13 cellular contexts compared by ENCODE assay signal in the genomic region with DNA sequence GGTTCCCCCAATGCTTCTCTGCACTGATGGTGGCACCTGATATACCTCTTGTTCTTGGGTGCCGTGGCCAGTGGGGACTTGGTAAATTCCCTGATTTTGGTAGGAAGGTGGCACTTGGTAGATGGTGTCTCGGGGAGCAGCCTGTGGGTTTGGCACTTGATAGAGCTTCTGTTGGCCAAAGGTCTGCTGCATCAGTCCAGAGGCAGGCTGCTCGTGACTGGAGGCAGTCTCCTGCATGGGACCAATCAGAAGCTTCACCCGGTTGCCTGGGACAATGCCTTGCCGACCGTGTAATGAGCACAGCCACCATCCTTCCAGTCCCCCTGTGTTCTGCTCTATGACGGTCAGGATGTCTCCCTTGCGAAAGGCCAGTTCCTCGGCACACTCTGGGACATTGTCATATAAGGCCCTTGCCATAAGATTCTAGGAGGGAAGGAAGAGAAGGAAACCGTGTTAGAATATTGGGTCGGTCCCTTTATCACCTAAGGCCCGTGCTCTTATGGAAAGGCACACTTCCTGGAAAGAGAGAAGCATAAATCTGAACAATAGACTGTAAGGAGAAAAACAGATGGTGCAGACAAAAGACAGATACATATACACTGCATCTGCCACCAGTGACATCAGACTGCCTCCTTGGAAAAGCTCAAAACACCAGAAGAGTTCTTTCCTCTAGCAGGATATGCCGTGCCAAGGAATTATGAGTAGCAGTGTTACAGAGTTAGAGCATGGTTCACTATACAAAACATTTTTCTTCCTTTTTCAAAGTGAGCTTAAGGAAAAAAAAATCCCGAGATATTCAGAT. TPM values are rescaled to one million over a fixed set of nuclear protein-coding genes. Genes with fewer than 3 reads are reported as not detected.
A peak's percentile ranks its signal among the peaks of the same experiment; 100 is the strongest.
DNase-seq lines count a peak whose midpoint lies in the region; TF ChIP-seq lines count a peak whose summit lies in the region.
"Had no signal": no experiment of that assay in that cellular context is flagged by ENCODE, and none has a peak within 500 bp of the region (broad histone marks: within the 10 kb centered on the region; RNA-seq: fewer than 3 reads in every experiment).

No MANE protein-coding gene starts in this region.

- intact Hi-C loops in posterior cingulate gyrus (cut with DNase I) = no loop called here

- H3K4me1 ChIP-seq in liver (ENCODE audit: control insufficient read depth in 4 of 4, insufficient read depth in 4 of 4, low read length in 3 of 4) (peaks cover 0 to 16% (median 4%) of the 10 kb centered on the region in 4 donors), subcutaneous abdominal adipose tissue (ENCODE audit: control insufficient read depth in 5 of 5, insufficient read depth in 5 of 5, low read length in 5 of 5) (peaks cover 24 to 98% (median 78%) of the 10 kb centered on the region in 5 donors)

- H3K27me3 ChIP-seq in liver (ENCODE audit: control insufficient read depth in 4 of 4, insufficient read depth in 4 of 4, low read length in 3 of 4) (no peaks in the 10 kb centered on the region), subcutaneous abdominal adipose tissue (ENCODE audit: control insufficient read depth in 5 of 5, insufficient read depth in 4 of 5, low read length in 5 of 5) (no peaks in the 10 kb centered on the region)

- H3K4me3 Mint-ChIP-seq in chondrocyte (ENCODE audit: unreplicated experiment) = no peak overlapping the region
- H3K4me3 Mint-ChIP-seq: activated naive CD4-positive, alpha-beta T cell treated with anti-CD3 and anti-CD28 coated beads, Interleukin-2, amount 50 U/mL, for 24 hours; CD4-positive, CD25-positive, alpha-beta regulatory T cell; naive B cell had no signal

- TF ChIP-seq CTCF in chondrocyte (IDR thresholded peaks at IDR 0.05) (no peak), liver (IDR thresholded peaks at IDR 0.05; ENCODE audit: low read depth, low read length, missing input control) (no peak)

- peak overlapping the region; percentile 68 for H3K27ac Mint-ChIP-seq in chondrocyte (ENCODE audit: unreplicated experiment)
- H3K27ac Mint-ChIP-seq: activated naive CD4-positive, alpha-beta T cell treated with anti-CD3 and anti-CD28 coated beads, Interleukin-2, amount 50 U/mL, for 24 hours had no signal

- peaks cover 6% of the 10 kb centered on the region for H3K36me3 Mint-ChIP-seq in chondrocyte (ENCODE audit: low read depth)

- no peaks in the 10 kb centered on the region for H3K27me3 Mint-ChIP-seq in chondrocyte (ENCODE audit: low read depth)
- H3K27me3 Mint-ChIP-seq: activated naive CD4-positive, alpha-beta T cell treated with anti-CD3 and anti-CD28 coated beads, Interleukin-2, amount 50 U/mL, for 24 hours; CD4-positive, CD25-positive, alpha-beta regulatory T cell; naive B cell had no signal

- H3K9me3 Mint-ChIP-seq in chondrocyte (ENCODE audit: low read depth) = no peaks in the 10 kb centered on the region
- H3K9me3 Mint-ChIP-seq: activated naive CD4-positive, alpha-beta T cell treated with anti-CD3 and anti-CD28 coated beads, Interleukin-2, amount 50 U/mL, for 24 hours; CD4-positive, CD25-positive, alpha-beta regulatory T cell; naive B cell had no signal

- no peak for TF ChIP-seq RAD21 in liver (IDR thresholded peaks at IDR 0.05)

- H3K27ac ChIP-seq in liver (ENCODE audit: low read depth in 1 of 2, low read length in 2 of 2) (peak overlapping the region in 1 of 2 donors; percentile 43), subcutaneous abdominal adipose tissue (ENCODE audit: low read depth, low read length) (peak overlapping the region; percentile 89)

- H3K9ac ChIP-seq in liver (ENCODE audit: low read depth in 1 of 2, low read length in 2 of 2) (no peak overlapping the region), subcutaneous abdominal adipose tissue (ENCODE audit: low read length in 5 of 5) (peak overlapping the region in 3 of 5 donors; percentile 8 to 37 (median 12))

- no peak overlapping the region for H3K4me3 ChIP-seq in liver (ENCODE audit: low read depth in 1 of 3, low read length in 3 of 3)
- peak overlapping the region in 2 of 5 donors; percentile 3 to 32 for H3K4me3 ChIP-seq in subcutaneous abdominal adipose tissue (ENCODE audit: low read depth in 1 of 5, low read length in 5 of 5)

- DNase-seq in NCI-H446 treated with DMSO at 0.1 percent for 48 hours (lab: John Stamatoyannopoulos, UW) (peak; percentile 52), chondrocyte (ENCODE audit: low spot score) (no peak), HUDEP-2 (lab: John Stamatoyannopoulos, UW; ENCODE audit: unreplicated experiment in 76 of 76) (no peak), posterior cingulate gyrus (no peak), NK-92 (lab: John Stamatoyannopoulos, UW; ENCODE audit: unreplicated experiment) (no peak)
- DNase-seq in effector CD8-positive, alpha-beta T cell (lab: John Stamatoyannopoulos, UW) = no peak
- DNase-seq: CD4-positive, CD25-positive, alpha-beta regulatory T cell; effector CD4-positive, alpha-beta T cell; naive B cell; stimulated activated CD8-positive, alpha-beta memory T cell treated with anti-CD3 and anti-CD28 coated beads, Interleukin-4, amount 100 ng/mL, for 48 hours had no signal

- H3K9me3 ChIP-seq in liver (ENCODE audit: control insufficient read depth in 4 of 4, low read length in 3 of 4) = no peaks in the 10 kb centered on the region
- no peaks in the 10 kb centered on the region for H3K9me3 ChIP-seq in subcutaneous abdominal adipose tissue (ENCODE audit: control insufficient read depth in 5 of 5, low read length in 5 of 5)

- H3K4me1 Mint-ChIP-seq in chondrocyte (ENCODE audit: low read depth) = peaks cover 98% of the 10 kb centered on the region

- 87% methylated on average over 14 of the region's 14 CpGs for WGBS in liver

- H3K36me3 ChIP-seq in liver (ENCODE audit: control insufficient read depth in 4 of 4, insufficient read depth in 3 of 4, low read depth in 1 of 4, low read length in 3 of 4) (peaks cover 0 to 2% (median 0%) of the 10 kb centered on the region in 4 donors), subcutaneous abdominal adipose tissue (ENCODE audit: control insufficient read depth in 5 of 5, insufficient read depth in 5 of 5, low read length in 5 of 5) (peaks cover 4 to 36% (median 20%) of the 10 kb centered on the region in 5 donors)

TF ChIP-seq in liver, 16 proteins besides CTCF, POLR2A, EP300 and RAD21:
- TF ChIP-seq NR2F2 (IDR thresholded peaks at IDR 0.05) (peak; percentile 14), RXRA (IDR thresholded peaks at IDR 0.05) (no peak)
- TF ChIP-seq, protein P1, sequence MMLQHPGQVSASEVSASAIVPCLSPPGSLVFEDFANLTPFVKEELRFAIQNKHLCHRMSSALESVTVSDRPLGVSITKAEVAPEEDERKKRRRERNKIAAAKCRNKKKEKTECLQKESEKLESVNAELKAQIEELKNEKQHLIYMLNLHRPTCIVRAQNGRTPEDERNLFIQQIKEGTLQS (IDR thresholded peaks at IDR 0.05) = no peak

RNA-seq across cellular contexts. Expression of gene NEDD9, which starts 19.0 kb away (rescaled TPM):
- 23.2 to 42.0 TPM (median 25.2 TPM) in 3 replicates for total RNA-seq in chondrocyte
- 10 to 100 TPM in 1 of 2 donors, 1 to 10 TPM in 1; 7.8 to 15.7 TPM for total RNA-seq in liver
- polyA plus RNA-seq in liver = 10 to 100 TPM in 1 of 2 donors, 1 to 10 TPM in 1; 7.5 to 16.8 TPM

Comparison
In these comparisons a context has a peak if more than half of its experiments do, and no peak if none do; other contexts are left out.
1. H3K9ac ChIP-seq: peak in subcutaneous abdominal adipose tissue (3 of 5); none in liver (0 of 2).